9 cellular contexts compared by ENCODE assay signal in genomic region chr17:78933959-78934568, GRCh38. TPM values are rescaled to one million over a fixed set of nuclear protein-coding genes. Genes with fewer than 3 reads are reported as not detected.
A peak's percentile ranks its signal among the peaks of the same experiment; 100 is the strongest.
DNase-seq lines count a peak whose midpoint lies in the region; ATAC-seq, FAIRE-seq and TF ChIP-seq lines count a peak whose summit lies in the region.
"Had no signal": no experiment of that assay in that cellular context is flagged by ENCODE, and none has a peak within 500 bp of the region (broad histone marks: within the 10 kb centered on the region; RNA-seq: fewer than 3 reads in every experiment).

No MANE protein-coding gene starts in this region.

- H3K4me1 ChIP-seq in small intestine (ENCODE audit: control insufficient read depth in 2 of 2, insufficient read depth in 1 of 2, low read depth in 1 of 2, low read length in 1 of 2), result no peaks in the 10 kb centered on the region

- ATAC-seq in HG03457 (IDR thresholded peaks at IDR 0.05; ENCODE audit: unreplicated experiment) (no peak), HG03025 (IDR thresholded peaks at IDR 0.05; ENCODE audit: low FRiP score, unreplicated experiment) (no peak)

- no peaks in the 10 kb centered on the region for H3K27me3 ChIP-seq in kidney epithelial cell (ENCODE audit: control insufficient read depth, insufficient read depth, low read length)
- H3K27me3 ChIP-seq in small intestine (ENCODE audit: control insufficient read depth in 2 of 2, insufficient read depth in 2 of 2, low read length in 2 of 2), result no peaks in the 10 kb centered on the region

- no peak for FAIRE-seq in small intestine (lab: Jason Lieb, UNC)

- peak overlapping the region in 1 of 2 donors; percentile 81 for H3K27ac ChIP-seq in small intestine (ENCODE audit: low read depth in 1 of 2, low read length in 1 of 2)

- peak; percentile 97 for DNase-seq in HCEC 1CT
- peak; percentile 98 to 99 for DNase-seq in NCI-H524 (lab: John Stamatoyannopoulos, UW)
- peak; percentile 84 for DNase-seq in cerebellar cortex (ENCODE audit: low spot score)
- peak; percentile 85 for DNase-seq in kidney epithelial cell (ENCODE audit: low read depth)
- DNase-seq in small intestine, result peak; percentile 63
- no peak for DNase-seq in stimulated activated CD4-positive, alpha-beta T cell treated with anti-CD3 and anti-CD28 coated beads, Interleukin-2, amount 100 ng/mL, for 48 hours

- 20 to 28% (median 25%) methylated on average over 13 to 16 of the region's 16 CpGs for WGBS in small intestine, 3 donors

- H3K36me3 ChIP-seq in kidney epithelial cell (ENCODE audit: control insufficient read depth, insufficient read depth, low read length) (no peaks in the 10 kb centered on the region), small intestine (ENCODE audit: control insufficient read depth in 2 of 2, insufficient read depth in 2 of 2, low read length in 2 of 2) (no peaks in the 10 kb centered on the region)

- no peaks in the 10 kb centered on the region for H3K9me3 ChIP-seq in small intestine (ENCODE audit: control insufficient read depth, low read depth)

- no peak for TF ChIP-seq CTCF in kidney epithelial cell (IDR thresholded peaks at IDR 0.05; ENCODE audit: insufficient read depth, low read length, poor library complexity, severe bottlenecking)

- H3K4me3 ChIP-seq in kidney epithelial cell (ENCODE audit: low read depth, low read length) (no peak overlapping the region), small intestine (ENCODE audit: low read depth in 1 of 2, low read length in 2 of 2) (no peak overlapping the region)

RNA-seq across cellular contexts. Expression of gene TIMP2, which starts 8.9 kb away (rescaled TPM):
- 130 and 145 TPM in 2 replicates for total RNA-seq in kidney epithelial cell
- polyA plus RNA-seq in small intestine, result 10 to 100 TPM; 12.7 to 84.6 (median 18.1) TPM

RNA-seq across cellular contexts. Expression of gene CEP295NL, which starts 31.1 kb away (rescaled TPM):
- 0.63 and 1.8 TPM in 2 replicates for total RNA-seq in kidney epithelial cell
- polyA plus RNA-seq in small intestine, result under 1 TPM in 1 of 3 donors, not detected in 2; 0.25 TPM
- total RNA-seq: T-helper 2 cell treated with Interferon-gamma antibody and Interleukin-4, amounts not matched to agents 100 ng/mL and 5 ng/mL, for 36 hours had no signal

RNA-seq across cellular contexts. Expression of gene LGALS3BP, which starts 45.7 kb away (rescaled TPM):
- 283 and 378 TPM in 2 replicates for total RNA-seq in kidney epithelial cell
- 100 to 1,000 TPM; 181 to 326 (median 255) TPM for polyA plus RNA-seq in small intestine

Comparison
In these comparisons a context has a peak if more than half of its experiments do, and no peak if none do; other contexts are left out.
1. DNase-seq: peak in HCEC 1CT (single experiment), NCI-H524 (2 of 2), cerebellar cortex (single experiment), kidney epithelial cell (single experiment) and small intestine (single experiment); none in stimulated activated CD4-positive, alpha-beta T cell treated with anti-CD3 and anti-CD28 coated beads, Interleukin-2, amount 100 ng/mL, for 48 hours (0 of 2).